In genomic region chr6:4800662-4801061, GRCh38 we compare ENCODE assay signal across 17 cellular contexts.
"Had no signal": no experiment of that assay in that cellular context is flagged by ENCODE, and none has a peak within 500 bp of the region (broad histone marks: within the 10 kb centered on the region; RNA-seq: fewer than 3 reads in every experiment).

No MANE protein-coding gene starts in this region.

- H3K27ac Mint-ChIP-seq: activated CD4-positive, alpha-beta T cell treated with anti-CD3 and anti-CD28 coated beads for 36 hours; stimulated activated effector memory CD8-positive, alpha-beta T cell treated with anti-CD3 and anti-CD28 coated beads, Interleukin-12 subunit alpha, Interleukin-12 subunit beta, amount 100 ng/mL, for 72 hours; T-helper 2 cell treated with Interferon-gamma antibody and Interleukin-4, amounts not matched to agents 5 μg/mL and 100 μg/mL, for 36 hours had no signal

- ATAC-seq: body of pancreas, esophagus mucosa, lower lobe of right lung had no signal

- H3K27me3 Mint-ChIP-seq: activated CD4-positive, alpha-beta T cell treated with anti-CD3 and anti-CD28 coated beads for 36 hours; activated CD8-positive, alpha-beta T cell treated with anti-CD3 and anti-CD28 coated beads for 36 hours had no signal

- H3K9me3 ChIP-seq: body of pancreas, neutrophil, vagina had no signal

- H3K27ac ChIP-seq: body of pancreas, lower lobe of right lung, neutrophil, skin epidermis, tibial artery, vagina, VCaP had no signal

- DNase-seq: activated CD8-positive, alpha-beta memory T cell treated with anti-CD3 and anti-CD28 coated beads, Interleukin-2, amount 50 U/mL, for 4 hours; activated naive CD4-positive, alpha-beta T cell treated with anti-CD3 and anti-CD28 coated beads, Interleukin-2, amount 50 U/mL, for 16 hours; body of pancreas; central memory CD4-positive, alpha-beta T cell; lower lobe of right lung; midbrain; retina; tibial artery had no signal

- H3K36me3 ChIP-seq: lower lobe of right lung, neutrophil, tibial artery, vagina had no signal

- H3K4me3 Mint-ChIP-seq: activated CD8-positive, alpha-beta T cell treated with anti-CD3 and anti-CD28 coated beads for 36 hours; stimulated activated effector memory CD8-positive, alpha-beta T cell treated with anti-CD3 and anti-CD28 coated beads, Interleukin-12 subunit alpha, Interleukin-12 subunit beta, amount 100 ng/mL, for 72 hours; T-helper 2 cell treated with Interferon-gamma antibody and Interleukin-4, amounts not matched to agents 5 μg/mL and 100 μg/mL, for 36 hours had no signal

- H3K27me3 ChIP-seq: body of pancreas, neutrophil, tibial artery, vagina had no signal

- H3K4me3 ChIP-seq: body of pancreas, lower lobe of right lung, skin epidermis, tibial artery, vagina had no signal
